In genomic region chr7:130926021-130926691, GRCh38 we compare ENCODE assay signal across 10 cellular contexts.
DNase-seq lines count a peak whose midpoint lies in the region; ATAC-seq and FAIRE-seq lines count a peak whose summit lies in the region.
"Had no signal": no experiment of that assay in that cellular context is flagged by ENCODE, and none has a peak within 500 bp of the region (broad histone marks: within the 10 kb centered on the region; RNA-seq: fewer than 3 reads in every experiment).

No MANE protein-coding gene starts in this region.

- peak overlapping the region in 1 of 2 donors; percentile 8 for H3K9ac ChIP-seq in duodenal mucosa (ENCODE audit: low read depth in 1 of 2, low read length in 2 of 2)

- H3K27me3 Mint-ChIP-seq in activated CD8-positive, alpha-beta memory T cell treated with anti-CD3 and anti-CD28 coated beads, Interleukin-2, amount 10 ng/mL, durations not matched to agents 7 days and 5 days = no peaks in the 10 kb centered on the region
- H3K27me3 Mint-ChIP-seq in T-cell = no peaks in the 10 kb centered on the region

- peaks cover 0 to 3% of the 10 kb centered on the region in 2 donors for H3K36me3 ChIP-seq in duodenal mucosa (ENCODE audit: control insufficient read depth in 1 of 2, insufficient read depth in 2 of 2, low read length in 2 of 2)
- H3K36me3 ChIP-seq in thymus (ENCODE audit: control insufficient read depth, insufficient read depth) = no peaks in the 10 kb centered on the region

- H3K4me3 Mint-ChIP-seq in activated CD8-positive, alpha-beta memory T cell treated with anti-CD3 and anti-CD28 coated beads, Interleukin-2, amount 10 ng/mL, durations not matched to agents 7 days and 5 days = no peak overlapping the region
- H3K4me3 Mint-ChIP-seq in T-cell = peak overlapping the region; percentile 44 to 54 (median 47)

- peak; percentile 73 for ATAC-seq in activated CD8-positive, alpha-beta memory T cell treated with anti-CD3 and anti-CD28 coated beads, Interleukin-2, amount 10 ng/mL, durations not matched to agents 7 days and 5 days
- peak; percentile 42 to 53 (median 49) for ATAC-seq in T-cell (replicated peaks in 1 of 4)
- ATAC-seq in HG02623 (IDR thresholded peaks at IDR 0.05; ENCODE audit: unreplicated experiment) = no peak

- no peak for FAIRE-seq in GM19239 (lab: Jason Lieb, UNC)
- FAIRE-seq: bronchial epithelial cell had no signal

- no peaks in the 10 kb centered on the region for H3K27me3 ChIP-seq in duodenal mucosa (ENCODE audit: control insufficient read depth in 1 of 2, insufficient read depth in 2 of 2, low read length in 2 of 2)
- no peaks in the 10 kb centered on the region for H3K27me3 ChIP-seq in thymus (ENCODE audit: control insufficient read depth, insufficient read depth)

- H3K9me3 ChIP-seq in duodenal mucosa (ENCODE audit: control insufficient read depth in 1 of 2, low read length in 2 of 2) = no peaks in the 10 kb centered on the region
- no peaks in the 10 kb centered on the region for H3K9me3 ChIP-seq in thymus (ENCODE audit: control insufficient read depth)

- H3K9me3 Mint-ChIP-seq in activated CD8-positive, alpha-beta memory T cell treated with anti-CD3 and anti-CD28 coated beads, Interleukin-2, amount 10 ng/mL, durations not matched to agents 7 days and 5 days (ENCODE audit: low read depth) = no peaks in the 10 kb centered on the region
- H3K9me3 Mint-ChIP-seq in T-cell = no peaks in the 10 kb centered on the region

- peak overlapping the region in 1 of 2 donors; percentile 3 for H3K4me3 ChIP-seq in duodenal mucosa (ENCODE audit: low read depth in 1 of 2, low read length in 2 of 2)
- no peak overlapping the region for H3K4me3 ChIP-seq in thymus (ENCODE audit: low read length)

- H3K4me1 ChIP-seq in duodenal mucosa (ENCODE audit: control insufficient read depth in 1 of 2, insufficient read depth in 2 of 2, low read length in 2 of 2) (peaks cover 34 to 54% of the 10 kb centered on the region in 2 donors), thymus (ENCODE audit: control insufficient read depth, insufficient read depth, low read length) (no peaks in the 10 kb centered on the region)

- CTCF ChIA-PET in activated CD8-positive, alpha-beta memory T cell treated with anti-CD3 and anti-CD28 coated beads, Interleukin-2, amount 10 ng/mL, durations not matched to agents 7 days and 5 days (lab: Charles Lee) = interaction anchor here (0.7 to 2.7 kb wide), 5 partner anchors 10 to 493 kb away, joined by 3 to 16 read pairs (median 4); no protein-coding TSS in a partner anchor
- CTCF ChIA-PET in T-cell (lab: Charles Lee) = interaction anchor here (0.5 to 0.7 kb wide), 5 partner anchors 31 to 163 kb away, joined by 3 to 6 read pairs (median 5); no protein-coding TSS in a partner anchor

- peak; percentile 67 for DNase-seq in activated CD8-positive, alpha-beta memory T cell treated with anti-CD3 and anti-CD28 coated beads, Interleukin-2, amount 10 ng/mL, durations not matched to agents 7 days and 5 days
- no peak for DNase-seq in activated CD8-positive, alpha-beta memory T cell treated with anti-CD3 and anti-CD28 coated beads, Interleukin-2, amount 50 U/mL, for 4 hours
- DNase-seq in T-cell (peak in 30 of 34 experiments; percentile 12 to 54 (median 38)), middle frontal gyrus (ENCODE audit: extremely low spot score, low spot score) (no peak), GM19239 (ENCODE audit: insufficient read length, low spot score) (no peak)
- DNase-seq: stimulated activated CD8-positive, alpha-beta memory T cell treated with anti-CD3 and anti-CD28 coated beads, Interleukin-4, amount 100 ng/mL, for 48 hours had no signal

- H3K27ac ChIP-seq in duodenal mucosa (ENCODE audit: low read depth, low read length) (peak overlapping the region; percentile 36), thymus (ENCODE audit: low read depth) (peak overlapping the region; percentile 15)

- H3K36me3 Mint-ChIP-seq in activated CD8-positive, alpha-beta memory T cell treated with anti-CD3 and anti-CD28 coated beads, Interleukin-2, amount 10 ng/mL, durations not matched to agents 7 days and 5 days = peaks cover 50% of the 10 kb centered on the region
- peaks cover 40% of the 10 kb centered on the region for H3K36me3 Mint-ChIP-seq in T-cell

- 79% methylated on average over 16 of the region's 16 CpGs for WGBS in thymus

- peaks cover 88% of the 10 kb centered on the region for H3K4me1 Mint-ChIP-seq in activated CD8-positive, alpha-beta memory T cell treated with anti-CD3 and anti-CD28 coated beads, Interleukin-2, amount 10 ng/mL, durations not matched to agents 7 days and 5 days
- H3K4me1 Mint-ChIP-seq in T-cell = peaks cover 76 to 95% (median 93%) of the 10 kb centered on the region in 3 donors

- POLR2A ChIA-PET in T-cell (lab: Charles Lee) = interaction anchor here (0.6 to 1.0 kb wide), 5 partner anchors 12 to 1762 kb away, joined by 3 to 6 read pairs (median 4); no protein-coding TSS in a partner anchor

- H3K27ac Mint-ChIP-seq in activated CD8-positive, alpha-beta memory T cell treated with anti-CD3 and anti-CD28 coated beads, Interleukin-2, amount 10 ng/mL, durations not matched to agents 7 days and 5 days = peak overlapping the region; percentile 88
- H3K27ac Mint-ChIP-seq in T-cell = peak overlapping the region; percentile 91 to 92

Comparison
In these comparisons a context has a peak if more than half of its experiments do, and no peak if none do; other contexts are left out.
1. DNase-seq: peak in activated CD8-positive, alpha-beta memory T cell treated with anti-CD3 and anti-CD28 coated beads, Interleukin-2, amount 10 ng/mL, durations not matched to agents 7 days and 5 days (single experiment) and T-cell (30 of 34); none in activated CD8-positive, alpha-beta memory T cell treated with anti-CD3 and anti-CD28 coated beads, Interleukin-2, amount 50 U/mL, for 4 hours (single experiment), middle frontal gyrus (single experiment) and GM19239 (single experiment).